ENCODE assay signal across 13 cellular contexts in the genomic region with DNA sequence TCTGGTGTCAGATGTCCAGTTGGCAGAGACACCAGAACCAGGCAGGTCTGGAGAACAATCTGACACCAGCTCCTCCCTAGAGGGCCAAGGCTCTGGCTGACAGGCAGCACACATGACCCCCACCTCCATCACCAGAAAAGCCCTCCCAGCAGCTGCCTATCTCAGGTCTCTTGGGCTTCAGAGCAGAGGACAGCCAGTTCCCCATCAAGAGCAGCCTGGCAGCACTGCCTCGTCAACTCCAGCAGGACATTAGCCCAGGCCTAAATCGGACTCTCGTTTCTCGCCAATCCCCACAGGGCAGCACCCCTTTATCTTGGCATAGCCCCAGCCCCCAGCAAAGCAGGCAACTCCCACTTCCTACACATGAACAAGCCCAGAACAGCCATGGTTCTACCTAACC. TPM values are rescaled to one million over a fixed set of nuclear protein-coding genes. Genes with fewer than 3 reads are reported as not detected.
DNase-seq lines count a peak whose midpoint lies in the region; ATAC-seq and TF ChIP-seq lines count a peak whose summit lies in the region.
"Had no signal": no experiment of that assay in that cellular context is flagged by ENCODE, and none has a peak within 500 bp of the region (broad histone marks: within the 10 kb centered on the region; RNA-seq: fewer than 3 reads in every experiment).

No MANE protein-coding gene starts in this region.

- H3K36me3 ChIP-seq in esophagus squamous epithelium (peaks cover 0 to 17% (median 0%) of the 10 kb centered on the region in 3 donors), mucosa of stomach (ENCODE audit: control insufficient read depth, insufficient read depth, low read length) (no peaks in the 10 kb centered on the region), thyroid gland (no peaks in the 10 kb centered on the region)

- H3K27me3 ChIP-seq in esophagus squamous epithelium (peaks cover 0 to 24% (median 0%) of the 10 kb centered on the region in 4 donors), mucosa of stomach (ENCODE audit: control insufficient read depth, insufficient read depth, low read length) (no peaks in the 10 kb centered on the region), thyroid gland (no peaks in the 10 kb centered on the region)

- H3K9ac ChIP-seq in mucosa of stomach (ENCODE audit: low read length) = peak overlapping the region; percentile 68

- CTCF ChIA-PET in RWPE1 (lab: Yijun Ruan, JAX) = interaction anchor here (1.6 to 2.8 kb wide), 2 partner anchors 19 to 29 kb away, joined by 5 to 10 read pairs; partner anchors contain the start of gene P3H4

- TF ChIP-seq POLR2A in esophagus squamous epithelium (IDR thresholded peaks at IDR 0.05) (no peak), thyroid gland (IDR thresholded peaks at IDR 0.05) (peak in 1 of 2 donors; percentile 47)

- DNase-seq in RWPE1 (ENCODE audit: low spot score) = no peak
- DNase-seq in esophagus squamous epithelium (lab: John Stamatoyannopoulos, UW) = no peak
- peak; percentile 76 to 84 for DNase-seq in thyroid gland
- no peak for DNase-seq in GF-D8 (lab: John Stamatoyannopoulos, UW)
- no peak for DNase-seq in activated gamma-delta T cell (lab: John Stamatoyannopoulos, UW)
- DNase-seq: activated T-cell treated with anti-CD3 and anti-CD28 coated beads, Interleukin-2, amount 50 U/mL, for 1 hour; CD4-positive, CD25-positive, alpha-beta regulatory T cell; naive thymus-derived CD4-positive, alpha-beta T cell; NCI-H524 treated with DMSO at 0.1 percent for 48 hours; SHP77 treated with DMSO at 0.1 percent for 48 hours had no signal

- H3K4me1 ChIP-seq in esophagus squamous epithelium = peaks cover 39 to 97% (median 71%) of the 10 kb centered on the region in 3 donors
- H3K4me1 ChIP-seq in mucosa of stomach (ENCODE audit: control insufficient read depth, insufficient read depth, low read length) = peaks cover 49% of the 10 kb centered on the region
- peaks cover 63 to 82% of the 10 kb centered on the region in 2 donors for H3K4me1 ChIP-seq in thyroid gland

- POLR2A ChIA-PET in RWPE1 (lab: Yijun Ruan, JAX; ENCODE audit: low non-redundant PET) = interaction anchor here (1.3 kb wide), 1 partner anchor 11 kb away, joined by 4 read pairs; no protein-coding TSS in a partner anchor

- H3K4me3 ChIP-seq in esophagus squamous epithelium (peak overlapping the region; percentile 63 to 82 (median 80)), mucosa of stomach (ENCODE audit: low read length) (no peak overlapping the region), thyroid gland (replicated peaks in 1 of 3) (no peak overlapping the region)

- H3K27ac ChIP-seq in RWPE1 = peak overlapping the region; percentile 97
- H3K27ac ChIP-seq in esophagus squamous epithelium = peak overlapping the region; percentile 86 to 99 (median 98)
- H3K27ac ChIP-seq in thyroid gland = peak overlapping the region; percentile 35 to 98 (median 95)

- WGBS in esophagus squamous epithelium, 2 donors = 30% methylated on average over 4 of the region's 4 CpGs; no CpG with 5 or more reads in 1 of the 2 donors
- WGBS in thyroid gland, 2 donors = 22 to 29% methylated on average over 4 of the region's 4 CpGs

- intact Hi-C loops in esophagus squamous epithelium (cut with DNase I) (no loop called here), thyroid gland (cut with DNase I) (no loop called here)

- H3K9me3 ChIP-seq in esophagus squamous epithelium = no peaks in the 10 kb centered on the region
- no peaks in the 10 kb centered on the region for H3K9me3 ChIP-seq in mucosa of stomach (ENCODE audit: control insufficient read depth, low read length)
- no peaks in the 10 kb centered on the region for H3K9me3 ChIP-seq in thyroid gland

- ATAC-seq in HG03378 (IDR thresholded peaks at IDR 0.05; ENCODE audit: unreplicated experiment) (no peak), HG03565 (IDR thresholded peaks at IDR 0.05; ENCODE audit: unreplicated experiment) (no peak)
- ATAC-seq: naive thymus-derived CD4-positive, alpha-beta T cell had no signal

- TF ChIP-seq CTCF in RWPE1 (conservative IDR thresholded peaks at IDR 0.05; ENCODE audit: low read depth) (no peak), esophagus squamous epithelium (IDR thresholded peaks at IDR 0.05) (no peak), thyroid gland (IDR thresholded peaks at IDR 0.05) (no peak)

RNA-seq across cellular contexts. Expression of gene JUP, which starts 4.4 kb away (rescaled TPM):
- total RNA-seq in esophagus squamous epithelium (1,000 to 10,000 TPM in 2 of 4 donors, 100 to 1,000 TPM in 2; 709 to 2,355 (median 1,148) TPM), thyroid gland (100 to 1,000 TPM; 127 to 356 (median 250) TPM)

RNA-seq across cellular contexts. Expression of gene P3H4, which starts 29.6 kb away (rescaled TPM):
- total RNA-seq in esophagus squamous epithelium (1 to 10 TPM; 2.4 to 7.1 (median 3.7) TPM), thyroid gland (10 to 100 TPM; 24.5 to 59.2 (median 34.9) TPM)

RNA-seq across cellular contexts. Expression of gene FKBP10, which starts 30.7 kb away (rescaled TPM):
- total RNA-seq in esophagus squamous epithelium = 10 to 100 TPM in 2 of 4 donors, 1 to 10 TPM in 1, under 1 TPM in 1; 0.19 to 21.4 (median 8.4) TPM
- 10 to 100 TPM; 42.2 to 75.3 (median 60.4) TPM for total RNA-seq in thyroid gland
- total RNA-seq: CD4-positive, CD25-positive, alpha-beta regulatory T cell had no signal

RNA-seq across cellular contexts. Expression of gene HAP1, which starts 47.7 kb away (rescaled TPM):
- under 1 TPM; 0.34 to 0.94 (median 0.53) TPM for total RNA-seq in esophagus squamous epithelium
- 10 to 100 TPM in 1 of 4 donors, 1 to 10 TPM in 2, under 1 TPM in 1; 0.94 to 12.7 (median 1.9) TPM for total RNA-seq in thyroid gland

RNA-seq across cellular contexts. Expression of gene NT5C3B, which starts 53.9 kb away (rescaled TPM):
- total RNA-seq in esophagus squamous epithelium (10 to 100 TPM; 23.8 to 45.4 (median 30.5) TPM), thyroid gland (100 to 1,000 TPM in 2 of 4 donors, 10 to 100 TPM in 2; 97.3 to 132 (median 110) TPM)

Comparison
In these comparisons a context has a peak if more than half of its experiments do, and no peak if none do; other contexts are left out.
1. DNase-seq: peak in thyroid gland (2 of 2); none in RWPE1 (single experiment), esophagus squamous epithelium (single experiment), GF-D8 (single experiment) and activated gamma-delta T cell (single experiment).
2. H3K4me3 ChIP-seq: peak in esophagus squamous epithelium (4 of 4); none in mucosa of stomach (single experiment) and thyroid gland (0 of 3).
3. Peak in every context shown above with its lines, with median percentiles within 50 percentile points of each other: H3K27ac ChIP-seq.